ENCODE assay signal across 8 cellular contexts in genomic region chr6:32413427-32414047, GRCh38. TPM values are rescaled to one million over a fixed set of nuclear protein-coding genes. Genes with fewer than 3 reads are reported as not detected.
DNase-seq lines count a peak whose midpoint lies in the region; ATAC-seq and TF ChIP-seq lines count a peak whose summit lies in the region.

No MANE protein-coding gene starts in this region.

- H3K4me2 ChIP-seq in PC-3 (ENCODE audit: low read length) (peak overlapping the region; percentile 67), fibroblast of lung (ENCODE audit: extremely low read depth, insufficient read depth, low read length) (no peak overlapping the region)

- H4K20me1 ChIP-seq in PC-3 (ENCODE audit: low read length) (no peaks in the 10 kb centered on the region), fibroblast of lung (ENCODE audit: control insufficient read depth, extremely low read depth, insufficient read depth, low read length) (no peaks in the 10 kb centered on the region)

- peaks cover 4% of the 10 kb centered on the region; the same call in 1 of the 2 replicates for H3K4me1 ChIP-seq in PC-3 (ENCODE audit: insufficient read depth, low read length)
- no peaks in the 10 kb centered on the region for H3K4me1 ChIP-seq in fibroblast of lung (ENCODE audit: control insufficient read depth, extremely low read depth, insufficient read depth, low read length)

- H3K9me2 ChIP-seq in PC-3 (replicated peaks; ENCODE audit: low read length): no peaks in the 10 kb centered on the region

- H3F3A ChIP-seq in PC-3 (ENCODE audit: low read length, unreplicated experiment): no peaks in the 10 kb centered on the region

- no TSS peak for BruUV-seq in PC-3 (replicated peaks; lab: Mats Ljungman, UMichigan)

- H3K36me3 Mint-ChIP-seq in activated T-cell treated with anti-CD3 and anti-CD28 coated beads, Interleukin-2, amount 50 U/mL, for 4 hours (ENCODE audit: insufficient read depth): no peaks in the 10 kb centered on the region
- no peaks in the 10 kb centered on the region for H3K36me3 Mint-ChIP-seq in nephron (ENCODE audit: low read depth)
- H3K36me3 Mint-ChIP-seq in stimulated activated naive B cell treated with anti-CD40 and anti-IgM and Interleukin-4, amounts not matched to agents 10 μg/mL and 1 μg/mL and 100 μg/mL, for 72 hours: no peaks in the 10 kb centered on the region

- peak; percentile 92 for TF ChIP-seq CTCF in PC-3 (conservative IDR thresholded peaks at IDR 0.05; ENCODE audit: low read depth, low read length)
- peak; percentile 84 to 97 for TF ChIP-seq CTCF in fibroblast of lung (conservative IDR thresholded peaks at IDR 0.05 in 1 of 2, IDR thresholded peaks at IDR 0.05 in 1 of 2; ENCODE audit: low read depth in 1 of 2, low read length in 2 of 2)
- peak; percentile 90 to 91 (median 90) for TF ChIP-seq CTCF in nephron (IDR thresholded peaks at IDR 0.05; ENCODE audit: unreplicated experiment in 3 of 3)

- H3K4me3 ChIP-seq in PC-3 (ENCODE audit: low read length): peak overlapping the region; percentile 43; the same call in 1 of the 2 replicates
- no peak overlapping the region for H3K4me3 ChIP-seq in fibroblast of lung (replicated peaks in 1 of 4; ENCODE audit: control extremely low read depth in 1 of 4, insufficient read depth in 1 of 4, low read depth in 3 of 4, low read length in 4 of 4)

- no peak overlapping the region for H3K4me3 Mint-ChIP-seq in activated T-cell treated with anti-CD3 and anti-CD28 coated beads, Interleukin-2, amount 50 U/mL, for 4 hours
- peak overlapping the region in 1 of 3 experiments; percentile 4 for H3K4me3 Mint-ChIP-seq in nephron
- peak overlapping the region; percentile 12 to 68 for H3K4me3 Mint-ChIP-seq in stimulated activated naive B cell treated with anti-CD40 and anti-IgM and Interleukin-4, amounts not matched to agents 10 μg/mL and 1 μg/mL and 100 μg/mL, for 72 hours

- POLR2A ChIA-PET in PC-3 (lab: Charles Lee; ENCODE audit: unreplicated experiment): interaction anchor here (0.6 kb wide), 1 partner anchor 275 kb away, joined by 3 read pairs; no protein-coding TSS in a partner anchor

- DNase-seq in DMS153 treated with DMSO at 0.1 percent for 48 hours (lab: John Stamatoyannopoulos, UW; ENCODE audit: unreplicated experiment) (peak; percentile 82), HuH-7 (ENCODE audit: low spot score) (peak; percentile 45), PC-3 (peak; percentile 83), fibroblast of lung (ENCODE audit: low read depth in 2 of 2) (peak; percentile 62 to 74)
- DNase-seq in activated T-cell treated with anti-CD3 and anti-CD28 coated beads, Interleukin-2, amount 50 U/mL, for 4 hours: peak; percentile 85
- DNase-seq in stimulated activated naive B cell treated with anti-CD40 and anti-IgM and Interleukin-4, amounts not matched to agents 10 μg/mL and 1 μg/mL and 100 μg/mL, for 72 hours: peak; percentile 72

- peaks cover 6% of the 10 kb centered on the region for H3K4me1 Mint-ChIP-seq in activated T-cell treated with anti-CD3 and anti-CD28 coated beads, Interleukin-2, amount 50 U/mL, for 4 hours (ENCODE audit: low read depth)
- peaks cover 5% of the 10 kb centered on the region for H3K4me1 Mint-ChIP-seq in nephron
- peaks cover 12 to 20% of the 10 kb centered on the region in 2 donors for H3K4me1 Mint-ChIP-seq in stimulated activated naive B cell treated with anti-CD40 and anti-IgM and Interleukin-4, amounts not matched to agents 10 μg/mL and 1 μg/mL and 100 μg/mL, for 72 hours

- ATAC-seq in PC-3 (peak; percentile 79), GM19395 (IDR thresholded peaks at IDR 0.05; ENCODE audit: unreplicated experiment) (no peak)
- ATAC-seq in activated T-cell treated with anti-CD3 and anti-CD28 coated beads, Interleukin-2, amount 50 U/mL, for 4 hours: peak; percentile 84 to 86
- peak; percentile 94 to 96 for ATAC-seq in stimulated activated naive B cell treated with anti-CD40 and anti-IgM and Interleukin-4, amounts not matched to agents 10 μg/mL and 1 μg/mL and 100 μg/mL, for 72 hours (replicated peaks)

- H3K27me3 Mint-ChIP-seq in activated T-cell treated with anti-CD3 and anti-CD28 coated beads, Interleukin-2, amount 50 U/mL, for 4 hours (ENCODE audit: low read depth): peaks cover 39% of the 10 kb centered on the region
- peaks cover 62% of the 10 kb centered on the region for H3K27me3 Mint-ChIP-seq in nephron (ENCODE audit: low read depth)
- H3K27me3 Mint-ChIP-seq in stimulated activated naive B cell treated with anti-CD40 and anti-IgM and Interleukin-4, amounts not matched to agents 10 μg/mL and 1 μg/mL and 100 μg/mL, for 72 hours: peaks cover 17 to 23% of the 10 kb centered on the region in 2 donors

- H3K27ac Mint-ChIP-seq in nephron: no peak overlapping the region
- H3K27ac Mint-ChIP-seq in stimulated activated naive B cell treated with anti-CD40 and anti-IgM and Interleukin-4, amounts not matched to agents 10 μg/mL and 1 μg/mL and 100 μg/mL, for 72 hours: no peak overlapping the region

- H3K9me3 Mint-ChIP-seq in activated T-cell treated with anti-CD3 and anti-CD28 coated beads, Interleukin-2, amount 50 U/mL, for 4 hours: no peaks in the 10 kb centered on the region
- H3K9me3 Mint-ChIP-seq in nephron: no peaks in the 10 kb centered on the region
- H3K9me3 Mint-ChIP-seq in stimulated activated naive B cell treated with anti-CD40 and anti-IgM and Interleukin-4, amounts not matched to agents 10 μg/mL and 1 μg/mL and 100 μg/mL, for 72 hours: no peaks in the 10 kb centered on the region

- no peaks in the 10 kb centered on the region for H3K79me2 ChIP-seq in PC-3 (ENCODE audit: low read length)
- H3K79me2 ChIP-seq in fibroblast of lung (ENCODE audit: control insufficient read depth, insufficient read depth, low read length): no peaks in the 10 kb centered on the region

- H3K9me3 ChIP-seq in PC-3 (ENCODE audit: low read length) (no peaks in the 10 kb centered on the region), fibroblast of lung (ENCODE audit: control insufficient read depth, insufficient read depth, low read depth, low read length) (no peaks in the 10 kb centered on the region)

- H3K27me3 ChIP-seq in PC-3 (ENCODE audit: low read length): peaks cover 9% of the 10 kb centered on the region
- peaks cover 13% of the 10 kb centered on the region for H3K27me3 ChIP-seq in fibroblast of lung (ENCODE audit: control insufficient read depth, insufficient read depth, low read length)

- H3K36me3 ChIP-seq in PC-3 (ENCODE audit: low read depth, low read length) (no peaks in the 10 kb centered on the region), fibroblast of lung (ENCODE audit: control insufficient read depth, insufficient read depth, low read length) (no peaks in the 10 kb centered on the region)

- H3K9ac ChIP-seq in PC-3 (ENCODE audit: low read length): no peak overlapping the region
- H3K9ac ChIP-seq in fibroblast of lung (ENCODE audit: insufficient read depth, low read length): no peak overlapping the region

- intact Hi-C loops in PC-3 (cut with micrococcal nuclease): loop anchor here (1.0 to 5.0 kb wide), 5 partner anchors 46 to 373 kb away; no protein-coding TSS in a partner anchor

- CTCF ChIA-PET in PC-3 (lab: Charles Lee): interaction anchor here (0.7 kb wide), 1 partner anchor 90 kb away, joined by 4 read pairs; no protein-coding TSS in a partner anchor

- H3K27ac ChIP-seq in PC-3 (ENCODE audit: low read length) (no peak overlapping the region), fibroblast of lung (ENCODE audit: insufficient read depth, low read length) (no peak overlapping the region)

- H2AFZ ChIP-seq in PC-3 (ENCODE audit: low read length) (peak overlapping the region; percentile 71; the same call in 1 of the 2 replicates), fibroblast of lung (ENCODE audit: low read length) (no peak overlapping the region)

RNA-seq across cellular contexts. Expression of gene BTNL2, which starts 6.6 kb away (rescaled TPM):
- total RNA-seq in PC-3 (2014; rRNA removed) (not detected in 2 replicates), fibroblast of lung (not detected in 2 replicates)
- not detected for total RNA-seq in activated T-cell treated with anti-CD3 and anti-CD28 coated beads, Interleukin-2, amount 50 U/mL, for 4 hours
- not detected in 2 replicates for polyA plus RNA-seq in fibroblast of lung
- not detected in 2 replicates for polyA plus RNA-seq in fibroblast of lung (2012)
- not detected in 2 replicates for polyA minus RNA-seq in fibroblast of lung (ENCODE audit: low replicate concordance)

RNA-seq across cellular contexts. Expression of gene HLA-DRA, which starts 26.1 kb away (rescaled TPM):
- total RNA-seq in PC-3 (2014; rRNA removed) (not detected in 2 replicates), fibroblast of lung (0.17 and 1.0 TPM in 2 replicates)
- 10 to 100 TPM; 14.2 to 37.3 (median 18.4) TPM for total RNA-seq in activated T-cell treated with anti-CD3 and anti-CD28 coated beads, Interleukin-2, amount 50 U/mL, for 4 hours
- 0.25 and 0.99 TPM in 2 replicates for polyA plus RNA-seq in fibroblast of lung
- polyA plus RNA-seq in fibroblast of lung (2012): 0.20 and 0.30 TPM in 2 replicates
- 4.4 TPM in 1 of 2 replicates, not detected in the other for polyA minus RNA-seq in fibroblast of lung (ENCODE audit: low replicate concordance)

RNA-seq across cellular contexts. Expression of gene TSBP1, which starts 41.8 kb away (rescaled TPM):
- not detected in 2 replicates for total RNA-seq in PC-3 (2014; rRNA removed)
- not detected for total RNA-seq in activated T-cell treated with anti-CD3 and anti-CD28 coated beads, Interleukin-2, amount 50 U/mL, for 4 hours
- total RNA-seq in fibroblast of lung: under 0.01 TPM in 1 of 2 replicates, not detected in the other
- not detected in 2 replicates for polyA plus RNA-seq in fibroblast of lung
- not detected in 2 replicates for polyA plus RNA-seq in fibroblast of lung (2012)
- polyA minus RNA-seq in fibroblast of lung (ENCODE audit: low replicate concordance): not detected in 2 replicates
